Comparison of ENCODE assay signal across 23 cellular contexts in genomic region chr5:36496471-36496870, GRCh38.
DNase-seq lines count a peak whose midpoint lies in the region.
"Had no signal": no experiment of that assay in that cellular context is flagged by ENCODE, and none has a peak within 500 bp of the region (broad histone marks: within the 10 kb centered on the region; RNA-seq: fewer than 3 reads in every experiment).

No MANE protein-coding gene starts in this region.

- DNase-seq in G401 (ENCODE audit: low spot score) (peak; percentile 29), cerebellar cortex (ENCODE audit: low spot score) (peak; percentile 17), medulla oblongata (ENCODE audit: extremely low spot score) (peak; percentile 55), superior temporal gyrus (ENCODE audit: extremely low spot score) (peak; percentile 43), cerebellar nuclear complex (lab: John Stamatoyannopoulos, UW) (no peak), mesenchymal stem cell (no peak), NCI-H128 (lab: John Stamatoyannopoulos, UW; ENCODE audit: unreplicated experiment) (no peak)
- DNase-seq: AML-193; Caco-2; CD8-positive, alpha-beta T cell; DMS79 treated with DMSO at 0.1 percent for 48 hours; GOT3; HCEC 1CT; Kasumi-1; NCI-H1105; NCI-H146; NCI-H2029; NCI-H446; NCI-H524 treated with DMSO at 0.1 percent for 48 hours; NCI-H82; NK-92 treated with Interleukin-12 subunit alpha and Interleukin-12 subunit beta, amount 100 ng/mL, for 24 hours; PC-3 had no signal

- no peak overlapping the region for H4K91ac ChIP-seq in mesenchymal stem cell (ENCODE audit: low read length)

- peaks cover 0 to 9% of the 10 kb centered on the region in 2 experiments for H3K27me3 ChIP-seq in mesenchymal stem cell (ENCODE audit: control insufficient read depth in 1 of 2, insufficient read depth in 1 of 2, low read length in 2 of 2)

- no peak overlapping the region for H3K4ac ChIP-seq in mesenchymal stem cell (ENCODE audit: low read depth in 1 of 2, low read length in 2 of 2)

- no peak overlapping the region for H2BK15ac ChIP-seq in mesenchymal stem cell (ENCODE audit: low read depth, poor library complexity, severe bottlenecking)

- in situ Hi-C loops in G401 (cut with HindIII; ENCODE audit: low sequenced_read_pairs) = no loop called here

- H3K9me3 ChIP-seq in mesenchymal stem cell (ENCODE audit: control insufficient read depth, low read length) = no peaks in the 10 kb centered on the region
- H3K9me3 ChIP-seq: Caco-2 had no signal

- H2AFZ ChIP-seq in mesenchymal stem cell (ENCODE audit: low read depth, low read length) = no peak overlapping the region

- 77% methylated on average over 4 of the region's 4 CpGs for WGBS in mesenchymal stem cell

- H3K79me1 ChIP-seq in mesenchymal stem cell (replicated peaks; ENCODE audit: low read length, poor library complexity, severe bottlenecking) = no peaks in the 10 kb centered on the region

- no peak overlapping the region for H2BK120ac ChIP-seq in mesenchymal stem cell (ENCODE audit: low read depth, low read length)

- H3K23ac ChIP-seq in mesenchymal stem cell (ENCODE audit: low read length in 2 of 2) = no peak overlapping the region

- H2BK12ac ChIP-seq in mesenchymal stem cell (ENCODE audit: low read length in 2 of 2) = no peak overlapping the region

- no peak overlapping the region for H2BK5ac ChIP-seq in mesenchymal stem cell (ENCODE audit: low read depth, low read length, poor library complexity, severe bottlenecking)

- H4K8ac ChIP-seq in mesenchymal stem cell (ENCODE audit: low read length) = no peak overlapping the region

- peaks cover 13% of the 10 kb centered on the region for H3K4me1 ChIP-seq in mesenchymal stem cell (ENCODE audit: control insufficient read depth, insufficient read depth, low read depth, low read length)

- no peak overlapping the region for H3K4me3 ChIP-seq in mesenchymal stem cell (ENCODE audit: insufficient read depth in 1 of 2, low read depth in 1 of 2, low read length in 2 of 2)
- H3K4me3 ChIP-seq: K562 had no signal

- no peak overlapping the region for H2AK5ac ChIP-seq in mesenchymal stem cell (ENCODE audit: low read length, severe bottlenecking)

- no peak overlapping the region for H3K4me2 ChIP-seq in mesenchymal stem cell (ENCODE audit: low read length, poor library complexity, severe bottlenecking)

- no peak overlapping the region for H3K18ac ChIP-seq in mesenchymal stem cell (ENCODE audit: low read depth in 1 of 2, low read length in 2 of 2)

- H3K9ac ChIP-seq in mesenchymal stem cell (ENCODE audit: low read length) = no peak overlapping the region

- no peak overlapping the region for H3K27ac ChIP-seq in mesenchymal stem cell (ENCODE audit: low read length, poor library complexity, severe bottlenecking)

- H3K36me3 ChIP-seq in mesenchymal stem cell (ENCODE audit: control insufficient read depth in 1 of 2, insufficient read depth in 2 of 2, low read depth in 1 of 2, low read length in 2 of 2) = no peaks in the 10 kb centered on the region

- H3K14ac ChIP-seq in mesenchymal stem cell (ENCODE audit: low read length in 2 of 2) = no peak overlapping the region

Comparison
In these comparisons a context has a peak if more than half of its experiments do, and no peak if none do; other contexts are left out.
1. DNase-seq: peak in G401 (single experiment), cerebellar cortex (single experiment), medulla oblongata (single experiment) and superior temporal gyrus (single experiment); none in cerebellar nuclear complex (0 of 2), mesenchymal stem cell (single experiment) and NCI-H128 (single experiment).